10 cellular contexts compared by ENCODE assay signal in genomic region chr19:48703316-48703715, GRCh38. TPM values are rescaled to one million over a fixed set of nuclear protein-coding genes. Genes with fewer than 3 reads are reported as not detected.
"Had no signal": no experiment of that assay in that cellular context is flagged by ENCODE, and none has a peak within 500 bp of the region (broad histone marks: within the 10 kb centered on the region; RNA-seq: fewer than 3 reads in every experiment).

No MANE protein-coding gene starts in this region.

- H3K27ac Mint-ChIP-seq: HFFc6 had no signal

- H3K9me3 Mint-ChIP-seq: HFFc6 had no signal

- H3K4me1 ChIP-seq: HAP-1 had no signal

- H3K9me3 ChIP-seq: HAP-1 had no signal

- DNase-seq: GM23248, GOT3, H7, HFFc6, IMR-90, KG1 had no signal

- H3K4me3 Mint-ChIP-seq: HFFc6 had no signal

- H3K4me3 ChIP-seq: GM23248, HAP-1, K562 had no signal

- H3K36me3 ChIP-seq: HAP-1 had no signal

- H3K27ac ChIP-seq: GM23248 had no signal

- FAIRE-seq: K562 had no signal

RNA-seq across cellular contexts. Expression of gene FUT2, which starts 7.5 kb away (rescaled TPM):
- total RNA-seq: GM23248, H4, HFFc6, IMR-90, K562 had no signal
- polyA plus RNA-seq: IMR-90 had no signal

RNA-seq across cellular contexts. Expression of gene NTN5, which starts 30.5 kb away (rescaled TPM):
- total RNA-seq: H7, HT-29, IMR-90, K562 had no signal
- polyA plus RNA-seq: GM23248, K562 had no signal

RNA-seq across cellular contexts. Expression of gene RASIP1, which starts 37.1 kb away (rescaled TPM):
- total RNA-seq: GM23248 had no signal

RNA-seq across cellular contexts. Expression of gene IZUMO1, which starts 43.4 kb away (rescaled TPM):
- total RNA-seq: GM23248, H4, HFFc6, IMR-90 had no signal
- polyA plus RNA-seq: GM23248, IMR-90 had no signal
